Comparison of ENCODE assay signal across 11 cellular contexts in genomic region chr11:110337570-110338193, GRCh38. TPM values are rescaled to one million over a fixed set of nuclear protein-coding genes. Genes with fewer than 3 reads are reported as not detected.
DNase-seq lines count a peak whose midpoint lies in the region; ATAC-seq and TF ChIP-seq lines count a peak whose summit lies in the region.
"Had no signal": no experiment of that assay in that cellular context is flagged by ENCODE, and none has a peak within 500 bp of the region (broad histone marks: within the 10 kb centered on the region; RNA-seq: fewer than 3 reads in every experiment).

No MANE protein-coding gene starts in this region.

- H3K27me3 Mint-ChIP-seq in mesothelial cell of epicardium (ENCODE audit: low read depth) = no peaks in the 10 kb centered on the region
- H3K27me3 Mint-ChIP-seq: T-cell had no signal

- no peaks in the 10 kb centered on the region for H3K36me3 ChIP-seq in adrenal gland (replicated peaks in 1 of 2)

- H3K4me3 ChIP-seq in GM12865 (ENCODE audit: low read depth, low read length) (no peak overlapping the region), adrenal gland (no peak overlapping the region)

- TF ChIP-seq CTCF in GM12865 (IDR thresholded peaks at IDR 0.05; ENCODE audit: insufficient read depth, low read depth, low read length, missing control alignments) = no peak
- no peak for TF ChIP-seq CTCF in adrenal gland (IDR thresholded peaks at IDR 0.05)
- no peak for TF ChIP-seq CTCF in mesothelial cell of epicardium (IDR thresholded peaks at IDR 0.05; ENCODE audit: unreplicated experiment)

- intact Hi-C loops in adrenal gland (cut with DNase I) = no loop called here

- TF ChIP-seq POLR2A in adrenal gland (IDR thresholded peaks at IDR 0.05) = no peak
- no peak for TF ChIP-seq POLR2A in erythroblast (IDR thresholded peaks at IDR 0.05; ENCODE audit: low read length)

- no peak for ATAC-seq in HG03139 (IDR thresholded peaks at IDR 0.05; ENCODE audit: unreplicated experiment)
- ATAC-seq: T-cell had no signal

- DNase-seq in GM12865 (ENCODE audit: low read depth) = peak; percentile 27
- peak; percentile 84 for DNase-seq in M059J (ENCODE audit: low read depth)
- peak; percentile 40 to 79 (median 61) for DNase-seq in adrenal gland
- DNase-seq in mesothelial cell of epicardium (ENCODE audit: low spot score in 2 of 2, unreplicated experiment in 2 of 2) = no peak
- DNase-seq in Ammon's horn (ENCODE audit: low spot score) = no peak
- DNase-seq in ureter (ENCODE audit: low spot score) = no peak
- DNase-seq in erythroblast (lab: John Stamatoyannopoulos, UW) = no peak
- DNase-seq: NCI-H2029, nucleus accumbens, T-cell had no signal

- peaks cover 15% of the 10 kb centered on the region for H3K4me1 Mint-ChIP-seq in mesothelial cell of epicardium

- peaks cover 12 to 17% of the 10 kb centered on the region in 2 donors for H3K4me1 ChIP-seq in adrenal gland (replicated peaks in 1 of 2)

- 30 to 49% (median 41%) methylated on average over 4 of the region's 4 CpGs for WGBS in adrenal gland, 4 donors

- no peaks in the 10 kb centered on the region for H3K9me3 Mint-ChIP-seq in mesothelial cell of epicardium
- H3K9me3 Mint-ChIP-seq: T-cell had no signal

- no peaks in the 10 kb centered on the region for H3K36me3 Mint-ChIP-seq in mesothelial cell of epicardium
- H3K36me3 Mint-ChIP-seq: T-cell had no signal

- peak overlapping the region; percentile 81 for H3K27ac Mint-ChIP-seq in mesothelial cell of epicardium
- H3K27ac Mint-ChIP-seq: T-cell had no signal

- H3K27ac ChIP-seq in adrenal gland = peak overlapping the region in 4 of 5 donors; percentile 49 to 87 (median 64)

- no peaks in the 10 kb centered on the region for H3K9me3 ChIP-seq in adrenal gland (replicated peaks in 1 of 3)

- H3K27me3 ChIP-seq in adrenal gland = no peaks in the 10 kb centered on the region

- no peak overlapping the region for H3K4me3 Mint-ChIP-seq in mesothelial cell of epicardium
- H3K4me3 Mint-ChIP-seq: T-cell had no signal

RNA-seq across cellular contexts. Expression of gene RDX, which starts 41.3 kb away (rescaled TPM):
- total RNA-seq in M059J (2014; rRNA removed; shearing (Covaris generic)) = 101 and 104 TPM in 2 replicates
- total RNA-seq in adrenal gland (1,000 to 10,000 TPM in 1 of 8 donors, 100 to 1,000 TPM in 7; 229 to 1,153 (median 673) TPM), mesothelial cell of epicardium (117 to 127 TPM (median 126 TPM) in 3 replicates), ureter (71.7 TPM)
- polyA plus RNA-seq in adrenal gland = 100 to 1,000 TPM in 2 of 3 donors, 10 to 100 TPM in 1; 82.4 to 581 (median 196) TPM

Comparison
In these comparisons a context has a peak if more than half of its experiments do, and no peak if none do; other contexts are left out.
1. DNase-seq: peak in GM12865 (single experiment), M059J (single experiment) and adrenal gland (7 of 7); none in mesothelial cell of epicardium (0 of 2), Ammon's horn (single experiment), ureter (single experiment) and erythroblast (0 of 2).